ENCODE assay signal across 28 cellular contexts in the genomic region with DNA sequence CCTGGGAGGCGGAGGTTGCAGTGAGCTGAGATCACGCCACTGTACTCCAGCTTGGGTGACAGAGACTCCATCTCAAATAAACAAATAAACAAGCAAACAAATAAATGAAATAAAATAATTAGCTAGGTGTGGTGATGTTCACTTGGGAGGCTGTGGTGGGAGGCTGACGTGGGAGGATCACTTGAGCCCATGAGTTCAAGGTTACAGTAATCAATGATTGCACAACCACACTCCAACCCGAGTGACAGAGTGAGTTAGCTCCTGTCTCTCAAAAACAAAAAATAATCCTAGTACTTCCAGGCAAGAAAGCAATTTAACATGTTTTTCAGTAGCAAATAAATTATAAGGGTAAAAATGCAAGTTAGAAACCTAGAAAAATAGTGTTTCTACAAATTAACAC.
"Had no signal": no experiment of that assay in that cellular context is flagged by ENCODE, and none has a peak within 500 bp of the region (broad histone marks: within the 10 kb centered on the region; RNA-seq: fewer than 3 reads in every experiment).

No MANE protein-coding gene starts in this region.

- ATAC-seq: activated CD4-positive, alpha-beta T cell treated with anti-CD3 and anti-CD28 coated beads for 36 hours; activated CD8-positive, alpha-beta memory T cell treated with anti-CD3 and anti-CD28 coated beads, Interleukin-2, amount 10 ng/mL, durations not matched to agents 7 days and 5 days; activated CD8-positive, alpha-beta T cell treated with anti-CD3 and anti-CD28 coated beads, Interleukin-2, amount 10 ng/mL, durations not matched to agents 7 days and 5 days; activated T-cell treated with anti-CD3 and anti-CD28 coated beads, Interleukin-2, amount 50 U/mL, for 72 hours; esophagus mucosa; T-helper 17 cell had no signal

- H3K27ac ChIP-seq: brain microvascular endothelial cell, coronary artery had no signal

- H3K27me3 ChIP-seq: brain microvascular endothelial cell, dorsolateral prefrontal cortex had no signal

- H3K4me3 ChIP-seq: coronary artery, dorsolateral prefrontal cortex had no signal

- FAIRE-seq: astrocyte, bronchial epithelial cell, frontal cortex had no signal

- DNase-seq: activated CD4-positive, alpha-beta memory T cell treated with anti-CD3 and anti-CD28 coated beads for 36 hours; activated CD4-positive, alpha-beta T cell treated with anti-CD3 and anti-CD28 coated beads for 36 hours; activated CD4-positive, alpha-beta T cell treated with anti-CD3 and anti-CD28 coated beads, Interleukin-2, amount 10 ng/mL, durations not matched to agents 24 days and 14 days; activated CD4-positive, CD25-positive, alpha-beta regulatory T cell; activated CD4-positive, CD25-positive, alpha-beta regulatory T cell treated with anti-CD3 and anti-CD28 coated beads, Interleukin-2, amount 50 U/mL, for 72 hours; activated CD8-positive, alpha-beta memory T cell treated with anti-CD3 and anti-CD28 coated beads, Interleukin-2, amount 10 ng/mL, durations not matched to agents 7 days and 5 days; activated CD8-positive, alpha-beta memory T cell treated with anti-CD3 and anti-CD28 coated beads, Interleukin-2, amount 50 U/mL, for 4 hours; activated CD8-positive, alpha-beta T cell treated with anti-CD3 and anti-CD28 coated beads, Interleukin-2, amount 10 ng/mL, durations not matched to agents 7 days and 5 days; activated gamma-delta T cell treated with Interleukin-2 at 50 U/mL for 16 hours; activated naive CD4-positive, alpha-beta T cell treated with anti-CD3 and anti-CD28 coated beads, Interleukin-2, amount 50 U/mL, for 16 hours; activated naive CD4-positive, alpha-beta T cell treated with Interleukin-2 at 50 U/mL for 16 hours; activated T-cell treated with anti-CD3 and anti-CD28 coated beads, Interleukin-2, amount 50 U/mL, for 24 hours; activated T-cell treated with anti-CD3 and anti-CD28 coated beads, Interleukin-2, amount 50 U/mL, for 72 hours; amniotic stem cell; anterior cingulate cortex; brain microvascular endothelial cell; dorsolateral prefrontal cortex; effector memory CD4-positive, alpha-beta T cell; endodermal cell; foreskin fibroblast; head of caudate nucleus; T-helper 17 cell; T1000 had no signal
